25 cellular contexts compared by ENCODE assay signal in the genomic region with DNA sequence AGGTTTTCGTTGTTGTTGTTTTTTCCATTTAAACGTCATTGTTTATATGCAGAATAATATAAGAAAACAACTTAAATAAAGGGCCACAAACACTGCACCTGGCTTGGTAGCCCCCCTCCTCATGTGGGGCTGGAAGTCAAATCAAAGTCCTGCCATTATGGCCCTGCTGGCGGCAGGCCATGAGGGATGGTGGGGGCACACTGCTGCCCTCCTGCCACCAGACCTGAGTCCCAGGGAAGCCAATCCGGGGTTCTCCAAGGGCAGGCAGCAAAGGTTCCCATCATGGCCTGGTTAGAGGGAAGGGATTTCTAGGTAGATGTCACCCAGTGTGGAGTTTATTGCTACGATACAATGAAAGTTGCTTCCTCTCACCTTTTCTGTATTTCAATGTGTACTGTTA.
"Had no signal": no experiment of that assay in that cellular context is flagged by ENCODE, and none has a peak within 500 bp of the region (broad histone marks: within the 10 kb centered on the region; RNA-seq: fewer than 3 reads in every experiment).

No MANE protein-coding gene starts in this region.

- H3K4me3 ChIP-seq: coronary artery, esophagus squamous epithelium, lung, psoas muscle, skin epidermis, testis, tibial artery, upper lobe of left lung, uterus had no signal

- H3K9me3 ChIP-seq: esophagus squamous epithelium, neutrophil, psoas muscle, testis, tibial artery, upper lobe of left lung, uterus had no signal

- H3K27ac Mint-ChIP-seq: effector memory CD8-positive, alpha-beta T cell; immature natural killer cell; memory B cell; natural killer cell had no signal

- H3K36me3 ChIP-seq: neutrophil, uterus had no signal

- H3K27me3 ChIP-seq: neutrophil, testis, tibial artery, upper lobe of left lung, uterus had no signal

- H3K36me3 Mint-ChIP-seq: immature natural killer cell, memory B cell, natural killer cell had no signal

- H3K9me3 Mint-ChIP-seq: central memory CD8-positive, alpha-beta T cell; effector memory CD8-positive, alpha-beta T cell; immature natural killer cell; memory B cell; natural killer cell had no signal

- DNase-seq: dermis blood vessel endothelial cell; effector memory CD8-positive, alpha-beta T cell; erythroblast; esophagus squamous epithelium; foreskin melanocyte; glutamatergic neuron; immature natural killer cell; islet precursor cell; natural killer cell; psoas muscle; right cardiac atrium; stimulated activated CD4-positive, alpha-beta T cell treated with anti-CD3 and anti-CD28 coated beads, Interleukin-15, amount 100 ng/mL, for 24 hours; stimulated activated CD4-positive, alpha-beta T cell treated with anti-CD3 and anti-CD28 coated beads, Interleukin-2, amount 100 ng/mL, for 48 hours; stimulated activated naive CD4-positive, alpha-beta T cell; testis; upper lobe of left lung; uterus had no signal

- H3K4me1 ChIP-seq: psoas muscle, testis, uterus had no signal

- H3K27me3 Mint-ChIP-seq: central memory CD8-positive, alpha-beta T cell; memory B cell had no signal

- H3K27ac ChIP-seq: coronary artery, esophagus squamous epithelium, neutrophil, psoas muscle, skin epidermis, testis, tibial artery, upper lobe of left lung, uterus had no signal

- H3K4me1 Mint-ChIP-seq: central memory CD8-positive, alpha-beta T cell; immature natural killer cell; memory B cell; natural killer cell had no signal

- ATAC-seq: effector memory CD8-positive, alpha-beta T cell; left lobe of liver; natural killer cell; right cardiac atrium had no signal

- H3K4me3 Mint-ChIP-seq: central memory CD8-positive, alpha-beta T cell; effector memory CD8-positive, alpha-beta T cell; immature natural killer cell; memory B cell; natural killer cell had no signal
